ENCODE assay signal across 24 cellular contexts in the genomic region with DNA sequence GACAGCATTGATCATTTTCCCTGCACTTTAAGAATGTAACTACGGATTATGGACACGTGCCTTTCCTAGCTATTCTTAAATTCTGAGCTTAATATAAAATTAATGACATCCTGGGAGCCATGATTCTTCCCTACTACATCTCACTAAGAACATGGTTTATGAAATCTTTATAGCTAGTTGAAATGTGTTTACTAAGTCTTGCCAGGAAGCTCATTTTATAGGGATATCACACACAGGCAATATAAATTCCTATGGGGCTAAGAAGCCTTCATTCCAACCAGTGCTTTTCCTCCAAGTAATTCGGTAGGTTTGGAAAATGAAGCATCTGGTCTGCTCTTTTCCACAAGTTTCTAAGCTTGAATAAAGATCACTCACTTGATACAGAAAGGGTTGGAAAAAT.
"Had no signal": no experiment of that assay in that cellular context is flagged by ENCODE, and none has a peak within 500 bp of the region (broad histone marks: within the 10 kb centered on the region; RNA-seq: fewer than 3 reads in every experiment).

No MANE protein-coding gene starts in this region.

- H3K27ac ChIP-seq: neural progenitor cell, ovary, parathyroid adenoma, psoas muscle, right lobe of liver, sigmoid colon, stomach, thoracic aorta, thyroid gland, tibial nerve, upper lobe of left lung, vagina had no signal

- ATAC-seq: psoas muscle; right cardiac atrium; right lobe of liver; stimulated activated effector memory CD8-positive, alpha-beta T cell treated with anti-CD3 and anti-CD28 coated beads, Interleukin-12 subunit alpha, Interleukin-12 subunit beta, amount 100 ng/mL, for 72 hours; stimulated activated naive B cell treated with anti-CD40 and anti-IgM and Interleukin-4, amounts not matched to agents 10 μg/mL and 1 μg/mL and 100 μg/mL, for 72 hours had no signal

- DNase-seq: occipital lobe; ovary; posterior cingulate gyrus; psoas muscle; right cardiac atrium; right lobe of liver; sigmoid colon; small intestine; stimulated activated CD4-positive, alpha-beta T cell treated with anti-CD3 and anti-CD28 coated beads, Interleukin-15, amount 100 ng/mL, for 24 hours; stimulated activated CD4-positive, alpha-beta T cell treated with anti-CD3 and anti-CD28 coated beads, Interleukin-2, amount 100 ng/mL, for 24 hours; stimulated activated CD4-positive, alpha-beta T cell treated with anti-CD3 and anti-CD28 coated beads, Interleukin-2, amount 100 ng/mL, for 48 hours; stimulated activated CD4-positive, alpha-beta T cell treated with anti-CD3 and anti-CD28 coated beads, Interleukin-4, amount 100 ng/mL, for 24 hours; stimulated activated naive B cell treated with anti-CD40 and anti-IgM and Interleukin-4, amounts not matched to agents 10 μg/mL and 1 μg/mL and 100 μg/mL, for 72 hours; stimulated activated naive CD4-positive, alpha-beta T cell treated with Interleukin-2 at 50 U/mL for 16 hours; stomach; thyroid gland; trophoblast cell; upper lobe of left lung had no signal
